Comparison of ENCODE assay signal across 1 cellular context in the genomic region with DNA sequence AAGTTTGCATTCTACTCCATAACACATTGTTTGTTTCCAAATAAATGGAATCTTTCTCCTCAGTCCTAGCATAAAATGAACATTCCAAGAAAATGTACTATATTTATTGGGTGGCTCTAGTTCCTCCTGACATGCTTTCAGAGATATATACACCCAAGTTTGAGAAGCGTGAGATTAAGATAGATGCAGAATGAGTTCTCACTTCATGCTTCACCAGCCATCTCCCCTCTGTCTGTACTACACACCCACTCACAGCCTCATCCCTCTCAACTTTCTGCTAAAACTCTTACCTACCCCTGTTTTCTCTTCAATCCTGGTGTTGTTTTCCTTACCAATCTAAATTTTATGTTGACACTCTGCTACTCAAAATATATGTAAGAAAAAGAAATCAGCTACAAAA.
TF ChIP-seq lines count a peak whose summit lies in the region.

No MANE protein-coding gene starts in this region.

TF ChIP-seq in SK-N-SH treated with all-trans-retinoic acid at 6 μM for 48 hours, 23 proteins besides CTCF, POLR2A, EP300 and RAD21:
- TF ChIP-seq ISL1 (CRISPR knock-in tag; IDR thresholded peaks at IDR 0.05) (no peak), CSDC2 (CRISPR knock-in tag; IDR thresholded peaks at IDR 0.05) (no peak), ZNF8 (CRISPR knock-in tag; IDR thresholded peaks at IDR 0.05) (no peak), ZNF565 (CRISPR knock-in tag; conservative IDR thresholded peaks at IDR 0.05; ENCODE audit: low read depth) (no peak), ZFP3 (CRISPR knock-in tag; IDR thresholded peaks at IDR 0.05) (no peak), ARNTL (CRISPR knock-in tag; IDR thresholded peaks at IDR 0.05; ENCODE audit: borderline replicate concordance, low read depth) (no peak), TOX (CRISPR knock-in tag; IDR thresholded peaks at IDR 0.05; ENCODE audit: borderline replicate concordance) (no peak), ZC3H10 (CRISPR knock-in tag; IDR thresholded peaks at IDR 0.05) (no peak), TCF4 (CRISPR knock-in tag; IDR thresholded peaks at IDR 0.05; ENCODE audit: borderline replicate concordance) (no peak), PPARA (CRISPR knock-in tag; IDR thresholded peaks at IDR 0.05; ENCODE audit: borderline replicate concordance) (no peak), ZFP30 (CRISPR knock-in tag; IDR thresholded peaks at IDR 0.05) (no peak), OSR1 (CRISPR knock-in tag; IDR thresholded peaks at IDR 0.05) (no peak)
- TF ChIP-seq, protein P1, sequence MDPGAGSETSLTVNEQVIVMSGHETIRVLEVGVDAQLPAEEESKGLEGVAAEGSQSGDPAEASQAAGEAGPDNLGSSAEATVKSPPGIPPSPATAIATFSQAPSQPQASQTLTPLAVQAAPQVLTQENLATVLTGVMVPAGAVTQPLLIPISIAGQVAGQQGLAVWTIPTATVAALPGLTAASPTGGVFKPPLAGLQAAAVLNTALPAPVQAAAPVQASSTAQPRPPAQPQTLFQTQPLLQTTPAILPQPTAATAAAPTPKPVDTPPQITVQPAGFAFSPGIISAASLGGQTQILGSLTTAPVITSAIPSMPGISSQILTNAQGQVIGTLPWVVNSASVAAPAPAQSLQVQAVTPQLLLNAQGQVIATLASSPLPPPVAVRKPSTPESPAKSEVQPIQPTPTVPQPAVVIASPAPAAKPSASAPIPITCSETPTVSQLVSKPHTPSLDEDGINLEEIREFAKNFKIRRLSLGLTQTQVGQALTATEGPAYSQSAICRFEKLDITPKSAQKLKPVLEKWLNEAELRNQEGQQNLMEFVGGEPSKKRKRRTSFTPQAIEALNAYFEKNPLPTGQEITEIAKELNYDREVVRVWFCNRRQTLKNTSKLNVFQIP (CRISPR knock-in tag; IDR thresholded peaks at IDR 0.05; ENCODE audit: borderline replicate concordance, low read depth): no peak
- TF ChIP-seq, protein P2, sequence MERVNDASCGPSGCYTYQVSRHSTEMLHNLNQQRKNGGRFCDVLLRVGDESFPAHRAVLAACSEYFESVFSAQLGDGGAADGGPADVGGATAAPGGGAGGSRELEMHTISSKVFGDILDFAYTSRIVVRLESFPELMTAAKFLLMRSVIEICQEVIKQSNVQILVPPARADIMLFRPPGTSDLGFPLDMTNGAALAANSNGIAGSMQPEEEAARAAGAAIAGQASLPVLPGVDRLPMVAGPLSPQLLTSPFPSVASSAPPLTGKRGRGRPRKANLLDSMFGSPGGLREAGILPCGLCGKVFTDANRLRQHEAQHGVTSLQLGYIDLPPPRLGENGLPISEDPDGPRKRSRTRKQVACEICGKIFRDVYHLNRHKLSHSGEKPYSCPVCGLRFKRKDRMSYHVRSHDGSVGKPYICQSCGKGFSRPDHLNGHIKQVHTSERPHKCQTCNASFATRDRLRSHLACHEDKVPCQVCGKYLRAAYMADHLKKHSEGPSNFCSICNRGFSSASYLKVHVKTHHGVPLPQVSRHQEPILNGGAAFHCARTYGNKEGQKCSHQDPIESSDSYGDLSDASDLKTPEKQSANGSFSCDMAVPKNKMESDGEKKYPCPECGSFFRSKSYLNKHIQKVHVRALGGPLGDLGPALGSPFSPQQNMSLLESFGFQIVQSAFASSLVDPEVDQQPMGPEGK (CRISPR knock-in tag; IDR thresholded peaks at IDR 0.05; ENCODE audit: borderline replicate concordance): no peak
